In the genomic region with DNA sequence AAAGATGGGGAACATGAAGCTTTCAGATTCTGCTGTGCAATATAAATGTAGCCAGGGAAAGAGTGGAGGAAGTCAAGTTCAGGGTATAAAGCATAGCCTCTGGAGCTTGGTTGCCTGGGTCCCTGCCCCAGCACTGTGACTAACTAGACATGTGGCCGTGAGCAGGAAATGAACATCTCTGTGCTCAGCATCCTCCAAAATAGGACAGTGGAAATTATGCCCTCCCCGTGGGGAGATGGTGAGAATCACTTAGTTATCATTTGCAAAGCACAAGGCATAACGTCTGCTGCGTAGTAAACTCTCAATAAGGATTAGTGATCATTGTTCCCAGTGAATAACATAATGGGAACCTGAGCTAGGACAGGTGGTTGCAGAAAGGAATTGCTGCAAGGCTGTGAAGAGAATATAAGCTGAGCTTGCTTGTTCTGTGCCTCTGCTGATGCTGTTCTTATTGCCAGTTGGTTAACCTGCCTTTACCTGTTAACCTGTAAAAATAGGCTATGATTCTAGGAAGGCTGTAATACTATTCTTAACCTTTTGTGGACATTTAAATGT, we compare ENCODE assay signal across 10 cellular contexts.
A peak's percentile ranks its signal among the peaks of the same experiment; 100 is the strongest.
DNase-seq lines count a peak whose midpoint lies in the region; ATAC-seq lines count a peak whose summit lies in the region.
"Had no signal": no experiment of that assay in that cellular context is flagged by ENCODE, and none has a peak within 500 bp of the region (broad histone marks: within the 10 kb centered on the region; RNA-seq: fewer than 3 reads in every experiment).

No MANE protein-coding gene starts in this region.

- peaks cover 34% of the 10 kb centered on the region for H3K4me1 Mint-ChIP-seq in activated CD4-positive, alpha-beta memory T cell treated with anti-CD3 and anti-CD28 coated beads for 36 hours (ENCODE audit: low read depth)
- peaks cover 24% of the 10 kb centered on the region for H3K4me1 Mint-ChIP-seq in activated naive CD8-positive, alpha-beta T cell treated with anti-CD3 and anti-CD28 coated beads, Interleukin-2, amount 50 U/mL, for 24 hours

- DNase-seq in DMS53 (lab: John Stamatoyannopoulos, UW) (peak; percentile 8), DMS53 treated with DMSO at 0.1 percent for 48 hours (lab: John Stamatoyannopoulos, UW; ENCODE audit: unreplicated experiment) (no peak), SKM-1 treated with dmso at 0.1 percent for 144 hours (lab: John Stamatoyannopoulos, UW; ENCODE audit: unreplicated experiment) (no peak), SIG-M5 treated with dmso at 0.1 percent for 504 hours (lab: John Stamatoyannopoulos, UW; ENCODE audit: unreplicated experiment) (no peak), NK-92 (lab: John Stamatoyannopoulos, UW; ENCODE audit: unreplicated experiment) (no peak)
- DNase-seq in activated CD4-positive, alpha-beta memory T cell treated with anti-CD3 and anti-CD28 coated beads for 36 hours, result peak; percentile 73
- DNase-seq in activated naive CD8-positive, alpha-beta T cell treated with anti-CD3 and anti-CD28 coated beads, Interleukin-2, amount 50 U/mL, for 24 hours, result peak; percentile 40
- peak; percentile 12 to 30 for DNase-seq in stimulated activated CD8-positive, alpha-beta memory T cell treated with anti-CD3 and anti-CD28 coated beads, Interleukin-15, amount 100 ng/mL, for 48 hours (ENCODE audit: low read depth in 2 of 2)
- DNase-seq: NCI-H2081 had no signal

- H3K27ac Mint-ChIP-seq in activated CD4-positive, alpha-beta memory T cell treated with anti-CD3 and anti-CD28 coated beads for 36 hours, result peak overlapping the region; percentile 12
- H3K27ac Mint-ChIP-seq in activated naive CD8-positive, alpha-beta T cell treated with anti-CD3 and anti-CD28 coated beads, Interleukin-2, amount 50 U/mL, for 24 hours, result peak overlapping the region; percentile 62

- no peaks in the 10 kb centered on the region for H3K27me3 Mint-ChIP-seq in activated CD4-positive, alpha-beta memory T cell treated with anti-CD3 and anti-CD28 coated beads for 36 hours
- no peaks in the 10 kb centered on the region for H3K27me3 Mint-ChIP-seq in activated naive CD8-positive, alpha-beta T cell treated with anti-CD3 and anti-CD28 coated beads, Interleukin-2, amount 50 U/mL, for 24 hours

- CTCF ChIA-PET in activated CD4-positive, alpha-beta memory T cell treated with anti-CD3 and anti-CD28 coated beads for 36 hours (lab: Charles Lee), result interaction anchor here (1.1 to 1.8 kb wide), 2 partner anchors 12 to 27 kb away, joined by 3 to 6 read pairs; no protein-coding TSS in a partner anchor

- POLR2A ChIA-PET in activated CD4-positive, alpha-beta memory T cell treated with anti-CD3 and anti-CD28 coated beads for 36 hours (lab: Charles Lee), result interaction anchor here (0.6 kb wide), 1 partner anchor 84 kb away, joined by 3 read pairs; no protein-coding TSS in a partner anchor

- peaks cover 18% of the 10 kb centered on the region for H3K9me3 Mint-ChIP-seq in activated CD4-positive, alpha-beta memory T cell treated with anti-CD3 and anti-CD28 coated beads for 36 hours
- peaks cover 16% of the 10 kb centered on the region for H3K9me3 Mint-ChIP-seq in activated naive CD8-positive, alpha-beta T cell treated with anti-CD3 and anti-CD28 coated beads, Interleukin-2, amount 50 U/mL, for 24 hours

- ATAC-seq in activated naive CD8-positive, alpha-beta T cell treated with anti-CD3 and anti-CD28 coated beads, Interleukin-2, amount 50 U/mL, for 24 hours, result peak; percentile 99
- ATAC-seq: Right ventricle myocardium inferior had no signal

- H3K36me3 Mint-ChIP-seq in activated CD4-positive, alpha-beta memory T cell treated with anti-CD3 and anti-CD28 coated beads for 36 hours, result peaks cover 12% of the 10 kb centered on the region
- H3K36me3 Mint-ChIP-seq in activated naive CD8-positive, alpha-beta T cell treated with anti-CD3 and anti-CD28 coated beads, Interleukin-2, amount 50 U/mL, for 24 hours (ENCODE audit: low read depth), result peaks cover 14% of the 10 kb centered on the region

- intact Hi-C loops in activated CD4-positive, alpha-beta memory T cell treated with anti-CD3 and anti-CD28 coated beads for 36 hours (cut with micrococcal nuclease), result no loop called here

- H3K4me3 Mint-ChIP-seq in activated CD4-positive, alpha-beta memory T cell treated with anti-CD3 and anti-CD28 coated beads for 36 hours, result no peak overlapping the region
- H3K4me3 Mint-ChIP-seq in activated naive CD8-positive, alpha-beta T cell treated with anti-CD3 and anti-CD28 coated beads, Interleukin-2, amount 50 U/mL, for 24 hours, result no peak overlapping the region

Comparison
In these comparisons a context has a peak if more than half of its experiments do, and no peak if none do; other contexts are left out.
1. DNase-seq: peak in DMS53 (single experiment), activated CD4-positive, alpha-beta memory T cell treated with anti-CD3 and anti-CD28 coated beads for 36 hours (single experiment), activated naive CD8-positive, alpha-beta T cell treated with anti-CD3 and anti-CD28 coated beads, Interleukin-2, amount 50 U/mL, for 24 hours (single experiment) and stimulated activated CD8-positive, alpha-beta memory T cell treated with anti-CD3 and anti-CD28 coated beads, Interleukin-15, amount 100 ng/mL, for 48 hours (2 of 2); none in DMS53 treated with DMSO at 0.1 percent for 48 hours (single experiment), SKM-1 treated with dmso at 0.1 percent for 144 hours (single experiment), SIG-M5 treated with dmso at 0.1 percent for 504 hours (single experiment) and NK-92 (single experiment).